ENCODE assay signal across 39 cellular contexts in genomic region chr7:148545172-148545571, GRCh38. TPM values are rescaled to one million over a fixed set of nuclear protein-coding genes. Genes with fewer than 3 reads are reported as not detected.
"Had no signal": no experiment of that assay in that cellular context is flagged by ENCODE, and none has a peak within 500 bp of the region (broad histone marks: within the 10 kb centered on the region; RNA-seq: fewer than 3 reads in every experiment).

No MANE protein-coding gene starts in this region.

- DNase-seq: Kasumi-1, MG63, MM.1S, MV-4-11, NCI-H1048, NCI-H1092, NCI-H1092 treated with DMSO at 0.1 percent for 48 hours, NCI-H1105, NCI-H1105 treated with DMSO at 0.1 percent for 48 hours, NCI-H1417, NCI-H1417 treated with DMSO at 0.1 percent for 48 hours, NCI-H1436, NCI-H1436 treated with DMSO at 0.1 percent for 48 hours, NCI-H146, NCI-H1694, NCI-H1694 treated with DMSO at 0.1 percent for 48 hours, NCI-H187, NCI-H187 treated with DMSO at 0.1 percent for 48 hours, NCI-H1930, NCI-H2029, NCI-H2029 treated with DMSO at 0.1 percent for 48 hours, NCI-H2081, NCI-H2081 treated with DMSO at 0.1 percent for 48 hours, NCI-H2107, NCI-H2171, NCI-H2171 treated with DMSO at 0.1 percent for 48 hours, NCI-H2227 treated with DMSO at 0.1 percent for 48 hours, NCI-H226, NCI-H345, NCI-H446, NCI-H446 treated with DMSO at 0.1 percent for 48 hours, NCI-H510A, NCI-H510A treated with DMSO at 0.1 percent for 48 hours, NCI-H524, NCI-H524 treated with DMSO at 0.1 percent for 48 hours had no signal

- H3K4me3 ChIP-seq: MG63 had no signal

- H3K9me3 ChIP-seq: MG63 had no signal

- H3K36me3 ChIP-seq: MG63 had no signal

- H3K27me3 ChIP-seq: MG63 had no signal

RNA-seq across cellular contexts. Expression of gene C7orf33, which starts 45.4 kb away (rescaled TPM):
- total RNA-seq: LHCN-M2, M059J, MCF 10A, NCI-H460 had no signal
